In genomic region chr1:117405042-117405441, GRCh38 we compare ENCODE assay signal across 3 cellular contexts.
A peak's percentile ranks its signal among the peaks of the same experiment; 100 is the strongest.
TF ChIP-seq lines count a peak whose summit lies in the region.

No MANE protein-coding gene starts in this region.

TF ChIP-seq in HEK293T, 16 proteins besides CTCF, POLR2A, EP300 and RAD21:
- no peak for TF ChIP-seq ELF4 (IDR thresholded peaks at IDR 0.05)
- TF ChIP-seq PKNOX1 (IDR thresholded peaks at IDR 0.05) = peak; percentile 72
TF ChIP-seq in HEK293T: peak in this region for 1.

TF ChIP-seq in GM12878, 131 proteins besides CTCF, POLR2A, EP300 and RAD21:
- no peak for TF ChIP-seq SRF (IDR thresholded peaks at IDR 0.05; ENCODE audit: low read depth in 2 of 2, low read length in 2 of 2)
- peak; percentile 80 for TF ChIP-seq PKNOX1 (IDR thresholded peaks at IDR 0.05)
TF ChIP-seq in GM12878: peak in this region for 1.

TF ChIP-seq in K562, 482 proteins besides CTCF, POLR2A, EP300 and RAD21:
- no peak for TF ChIP-seq ID3 (CRISPR knock-in tag; IDR thresholded peaks at IDR 0.05)
- TF ChIP-seq ID3 (tag; IDR thresholded peaks at IDR 0.05) = no peak
- TF ChIP-seq PKNOX1 (IDR thresholded peaks at IDR 0.05) = peak; percentile 71
